In the genomic region with DNA sequence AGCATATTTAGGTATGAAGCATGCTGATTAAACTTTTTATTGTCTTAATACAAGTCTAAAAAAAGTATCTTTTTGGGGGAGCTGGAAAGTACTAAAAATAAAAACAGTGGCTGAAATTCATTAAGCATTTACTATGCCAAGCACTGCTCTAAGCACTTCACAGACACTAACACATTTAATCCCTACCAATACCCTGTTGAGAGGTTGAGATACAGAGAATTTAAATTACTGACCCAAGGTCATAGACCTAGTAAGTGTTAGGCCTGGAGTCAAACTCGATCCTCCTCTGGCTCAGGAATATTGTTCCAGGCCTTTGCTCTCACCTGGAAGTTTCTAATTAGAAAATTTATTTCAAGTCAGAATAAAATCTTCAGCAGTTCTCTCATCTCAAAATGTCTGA, we compare ENCODE assay signal across 19 cellular contexts. TPM values are rescaled to one million over a fixed set of nuclear protein-coding genes. Genes with fewer than 3 reads are reported as not detected.
DNase-seq lines count a peak whose midpoint lies in the region; ATAC-seq and TF ChIP-seq lines count a peak whose summit lies in the region.
"Had no signal": no experiment of that assay in that cellular context is flagged by ENCODE, and none has a peak within 500 bp of the region (broad histone marks: within the 10 kb centered on the region; RNA-seq: fewer than 3 reads in every experiment).

No MANE protein-coding gene starts in this region.

- H3K27ac ChIP-seq in right atrium auricular region (no peak overlapping the region), left ventricle myocardium inferior (replicated peaks) (peak overlapping the region; percentile 61), SJSA1 (0 out of 2 replicates have a peak overlapping the region, but pooled peaks have one; percentile 14)
- H3K27ac ChIP-seq: 22Rv1; A549; BLaER1 treated with 17β-estradiol and CSF1 and Interleukin-3, amounts not matched to agents 10 nM and 100 nM; C4-2B had no signal

- TF ChIP-seq CTCF in right atrium auricular region (IDR thresholded peaks at IDR 0.05) (no peak), left ventricle myocardium inferior (IDR thresholded peaks at IDR 0.05; ENCODE audit: borderline replicate concordance) (no peak)

- no peak for DNase-seq in Right ventricle myocardium inferior (ENCODE audit: missing footprints)
- no peak for DNase-seq in right atrium auricular region (ENCODE audit: low spot score)
- DNase-seq in left ventricle myocardium inferior: no peak
- DNase-seq in cardiac septum (ENCODE audit: low spot score): no peak
- no peak for DNase-seq in SJSA1 (ENCODE audit: low read depth in 1 of 2, low spot score in 2 of 2)
- no peak for DNase-seq in SKM-1 (lab: John Stamatoyannopoulos, UW; ENCODE audit: unreplicated experiment)
- no peak for DNase-seq in islet precursor cell
- DNase-seq: AML-193; Caco-2; Calu3; CD4-positive, alpha-beta T cell; CD8-positive, alpha-beta T cell; DMS79 treated with DMSO at 0.1 percent for 48 hours; GF-D8 had no signal

- ATAC-seq in Right ventricle myocardium inferior: peak; percentile 83
- ATAC-seq: A549; CD8-positive, alpha-beta T cell had no signal

- H3K4me1 ChIP-seq in right atrium auricular region: no peaks in the 10 kb centered on the region
- peaks cover 18% of the 10 kb centered on the region for H3K4me1 ChIP-seq in left ventricle myocardium inferior
- peaks cover 28% of the 10 kb centered on the region for H3K4me1 ChIP-seq in SJSA1 (replicated peaks)
- H3K4me1 ChIP-seq: BLaER1 treated with 17β-estradiol and CSF1 and Interleukin-3, amounts not matched to agents 10 nM and 100 nM; Caco-2 had no signal

- intact Hi-C loops in Right ventricle myocardium inferior (cut with DNase I) (no loop called here), left ventricle myocardium inferior (cut with micrococcal nuclease) (no loop called here), cardiac septum (cut with DNase I) (no loop called here)

- H3K4me3 ChIP-seq in right atrium auricular region: no peak overlapping the region
- no peak overlapping the region for H3K4me3 ChIP-seq in left ventricle myocardium inferior
- no peak overlapping the region for H3K4me3 ChIP-seq in SJSA1
- H3K4me3 ChIP-seq: A549; BLaER1 treated with 17β-estradiol and CSF1 and Interleukin-3, amounts not matched to agents 10 nM and 100 nM had no signal

- H3K27me3 ChIP-seq in right atrium auricular region (no peaks in the 10 kb centered on the region), left ventricle myocardium inferior (ENCODE audit: low read depth) (no peaks in the 10 kb centered on the region), SJSA1 (replicated peaks) (no peaks in the 10 kb centered on the region)
- H3K27me3 ChIP-seq: BLaER1 treated with 17β-estradiol and CSF1 and Interleukin-3, amounts not matched to agents 10 nM and 100 nM had no signal

- H3K36me3 ChIP-seq in right atrium auricular region: no peaks in the 10 kb centered on the region
- H3K36me3 ChIP-seq in left ventricle myocardium inferior: peaks cover 4% of the 10 kb centered on the region
- H3K36me3 ChIP-seq in SJSA1: peaks cover 20% of the 10 kb centered on the region
- H3K36me3 ChIP-seq: BLaER1 treated with 17β-estradiol and CSF1 and Interleukin-3, amounts not matched to agents 10 nM and 100 nM had no signal

- H3K9me3 ChIP-seq in right atrium auricular region: no peaks in the 10 kb centered on the region
- H3K9me3 ChIP-seq in left ventricle myocardium inferior (replicated peaks): peaks cover 12% of the 10 kb centered on the region
- H3K9me3 ChIP-seq in SJSA1 (replicated peaks): no peaks in the 10 kb centered on the region
- H3K9me3 ChIP-seq: A549; BLaER1 treated with 17β-estradiol and CSF1 and Interleukin-3, amounts not matched to agents 10 nM and 100 nM; Caco-2 had no signal

RNA-seq across cellular contexts. Expression of a gene that starts 18.6 kb away (rescaled TPM):
- total RNA-seq in Right ventricle myocardium inferior (2.9 TPM), right atrium auricular region (under 1 TPM in 1 of 2 donors, not detected in 1; 0.20 TPM), left ventricle myocardium inferior (3.1 TPM), cardiac septum (8.4 TPM)
- 22.4 and 23.6 TPM in 2 replicates for total RNA-seq in SJSA1 (2014; rRNA removed; shearing (Covaris generic))
- total RNA-seq: B cell; CD4-positive, alpha-beta T cell; CD8-positive, alpha-beta T cell had no signal

Comparison
In these comparisons a context has a peak if more than half of its experiments do, and no peak if none do; other contexts are left out.
1. H3K27ac ChIP-seq: peak in left ventricle myocardium inferior (single experiment) and SJSA1 (single experiment); none in right atrium auricular region (0 of 2).